8 cellular contexts compared by ENCODE assay signal in the genomic region with DNA sequence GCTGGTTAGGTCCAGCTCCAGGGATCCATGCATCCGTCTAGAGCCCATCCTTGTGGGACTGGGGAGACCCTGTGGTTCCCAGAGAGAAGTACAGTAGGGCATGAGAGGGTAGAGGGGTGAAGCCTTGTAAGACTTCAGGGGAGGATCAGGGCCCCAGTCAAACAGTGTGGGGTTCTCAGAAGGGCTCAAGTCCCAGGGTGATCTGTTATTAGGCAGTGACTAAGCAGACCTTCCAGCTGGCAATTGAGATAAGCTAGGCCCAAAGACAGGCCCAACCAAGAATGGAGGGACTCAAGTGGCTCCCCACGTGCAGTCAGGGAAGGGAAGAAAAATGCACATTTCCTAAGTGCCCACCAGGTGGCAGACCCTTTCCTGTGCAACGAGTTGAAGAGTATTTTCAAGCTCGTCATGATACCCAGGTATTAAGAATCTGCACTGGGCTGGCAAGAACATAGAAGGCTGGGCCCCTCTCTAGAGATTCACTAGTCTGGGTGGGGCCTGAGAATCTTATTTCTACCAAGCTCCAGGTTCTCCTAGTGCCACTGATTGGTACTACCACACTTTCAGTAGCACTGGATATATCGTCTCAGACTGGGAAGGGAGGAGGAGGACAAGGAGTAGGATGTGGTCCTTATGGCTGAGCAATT.
DNase-seq lines count a peak whose midpoint lies in the region; ATAC-seq and TF ChIP-seq lines count a peak whose summit lies in the region.

No MANE protein-coding gene starts in this region.

- peak; percentile 64 for DNase-seq in Daoy (ENCODE audit: low read depth)
- peak; percentile 1 for DNase-seq in NOMO-1 treated with DMSO at 0.1 percent for 48 hours (lab: John Stamatoyannopoulos, UW; ENCODE audit: unreplicated experiment)
- peak; percentile 75 for DNase-seq in iris pigment epithelial cell (ENCODE audit: low read depth)
- peak; percentile 26 to 32 for DNase-seq in stimulated activated CD4-positive, alpha-beta T cell treated with anti-CD3 and anti-CD28 coated beads, Interleukin-2, amount 100 ng/mL, for 24 hours
- DNase-seq in GF-D8 (lab: John Stamatoyannopoulos, UW) = no peak

- H3K9me3 Mint-ChIP-seq in brain = peaks cover 0 to 5% (median 0%) of the 10 kb centered on the region in 5 experiments

- no peaks in the 10 kb centered on the region for H3K4me1 Mint-ChIP-seq in brain

- no peaks in the 10 kb centered on the region for H3K27me3 Mint-ChIP-seq in brain

- H3K4me3 Mint-ChIP-seq in brain = no peak overlapping the region

- ATAC-seq in GM19351 (IDR thresholded peaks at IDR 0.05; ENCODE audit: unreplicated experiment) (peak; percentile 96), HG03342 (IDR thresholded peaks at IDR 0.05; ENCODE audit: unreplicated experiment) (peak; percentile 91)

- H3K36me3 Mint-ChIP-seq in brain = no peaks in the 10 kb centered on the region

- peak; percentile 76 to 84 for TF ChIP-seq CTCF in brain (conservative IDR thresholded peaks at IDR 0.05)

- H3K27ac Mint-ChIP-seq in brain = peak overlapping the region in 2 of 5 experiments; percentile 22 to 52
